8 cellular contexts compared by ENCODE assay signal in the genomic region with DNA sequence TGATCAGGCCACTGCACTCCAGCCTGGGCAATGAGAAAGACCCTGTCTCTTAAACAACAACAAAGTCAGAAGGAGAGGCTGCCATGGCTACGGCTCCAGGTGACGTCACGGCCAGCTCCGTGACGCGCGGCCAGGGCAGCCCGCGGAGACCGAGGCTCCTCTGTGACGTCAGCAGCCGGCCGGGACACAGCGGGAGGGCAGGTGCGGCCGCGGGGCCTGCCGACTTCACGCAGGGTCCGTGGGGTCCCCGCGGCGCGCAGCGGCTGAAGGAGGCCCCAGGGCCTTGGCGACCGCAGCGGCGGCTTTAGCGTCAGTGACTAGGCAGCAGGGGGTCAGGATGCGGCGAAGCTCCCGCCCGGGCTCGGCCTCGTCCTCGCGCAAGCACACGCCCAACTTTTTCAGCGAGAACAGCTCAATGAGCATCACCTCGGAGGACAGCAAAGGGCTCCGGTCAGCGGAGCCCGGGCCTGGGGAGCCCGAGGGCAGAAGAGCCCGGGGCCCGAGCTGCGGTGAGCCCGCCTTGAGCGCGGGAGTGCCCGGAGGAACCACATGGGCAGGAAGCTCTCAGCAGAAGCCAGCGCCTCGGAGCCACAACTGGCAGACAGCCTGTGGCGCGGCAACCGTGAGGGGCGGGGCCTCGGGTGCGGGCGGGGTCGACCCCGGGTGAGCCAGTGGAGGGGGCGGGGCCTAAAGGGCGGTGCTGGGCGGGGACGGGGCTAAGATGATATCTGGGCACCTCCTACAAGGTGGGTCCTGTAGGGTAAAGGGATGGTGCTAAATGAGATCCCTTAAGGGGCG. TPM values are rescaled to one million over a fixed set of nuclear protein-coding genes. Genes with fewer than 3 reads are reported as not detected.
DNase-seq lines count a peak whose midpoint lies in the region; ATAC-seq and TF ChIP-seq lines count a peak whose summit lies in the region.

A gene with protein sequence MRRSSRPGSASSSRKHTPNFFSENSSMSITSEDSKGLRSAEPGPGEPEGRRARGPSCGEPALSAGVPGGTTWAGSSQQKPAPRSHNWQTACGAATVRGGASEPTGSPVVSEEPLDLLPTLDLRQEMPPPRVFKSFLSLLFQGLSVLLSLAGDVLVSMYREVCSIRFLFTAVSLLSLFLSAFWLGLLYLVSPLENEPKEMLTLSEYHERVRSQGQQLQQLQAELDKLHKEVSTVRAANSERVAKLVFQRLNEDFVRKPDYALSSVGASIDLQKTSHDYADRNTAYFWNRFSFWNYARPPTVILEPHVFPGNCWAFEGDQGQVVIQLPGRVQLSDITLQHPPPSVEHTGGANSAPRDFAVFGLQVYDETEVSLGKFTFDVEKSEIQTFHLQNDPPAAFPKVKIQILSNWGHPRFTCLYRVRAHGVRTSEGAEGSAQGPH (plus strand): TSS at position 163 of the 798 bp plus-strand sequence. CDS start 175 bp downstream, at position 338.

- H3K4me1 ChIP-seq in RWPE2 (ENCODE audit: insufficient read depth, poor library complexity, severe bottlenecking) (peaks cover 7% of the 10 kb centered on the region), neuron (ENCODE audit: insufficient read depth, low read length) (peaks cover 12% of the 10 kb centered on the region), stomach smooth muscle (ENCODE audit: control insufficient read depth, insufficient read depth, low read length) (peaks cover 34% of the 10 kb centered on the region)

- H3K9me3 ChIP-seq in RWPE2 (ENCODE audit: severe bottlenecking) (no peaks in the 10 kb centered on the region), neuron (ENCODE audit: low read length) (no peaks in the 10 kb centered on the region), stomach smooth muscle (ENCODE audit: control insufficient read depth in 2 of 2, low read length in 2 of 2) (no peaks in the 10 kb centered on the region)

- DNase-seq in DMS53 treated with DMSO at 0.1 percent for 48 hours (lab: John Stamatoyannopoulos, UW; ENCODE audit: unreplicated experiment) (peak; percentile 98), LHCN-M2 (ENCODE audit: low read depth) (no peak), RWPE2 (ENCODE audit: low spot score) (peak; percentile 100), activated gamma-delta T cell (lab: John Stamatoyannopoulos, UW) (peak; percentile 100), fibroblast of villous mesenchyme (ENCODE audit: low read depth) (peak; percentile 99)

- H3K4me3 ChIP-seq in RWPE2 (ENCODE audit: severe bottlenecking) = peak within 1 kb of the TSS; percentile 38
- peak within 1 kb of the TSS; percentile 64 for H3K4me3 ChIP-seq in fibroblast of villous mesenchyme (ENCODE audit: low read depth, low read length)
- peak within 1 kb of the TSS; percentile 44 for H3K4me3 ChIP-seq in neuron (ENCODE audit: low read length)
- peak within 1 kb of the TSS; percentile 65 to 78 for H3K4me3 ChIP-seq in stomach smooth muscle (ENCODE audit: low read length in 2 of 2)

- ATAC-seq in GM21825 (IDR thresholded peaks at IDR 0.05; ENCODE audit: unreplicated experiment) = peak; percentile 67
- ATAC-seq in RWPE2 (ENCODE audit: low read depth) = peak; percentile 70

- TF ChIP-seq CTCF in RWPE2 (IDR thresholded peaks at IDR 0.05; ENCODE audit: poor library complexity, severe bottlenecking) = no peak
- no peak for TF ChIP-seq CTCF in fibroblast of villous mesenchyme (IDR thresholded peaks at IDR 0.05; ENCODE audit: insufficient read depth, low read depth, low read length)

- H3K9ac ChIP-seq in stomach smooth muscle (ENCODE audit: low read length in 2 of 2) = peak within 1 kb of the TSS; percentile 78 to 87

- no peaks in the 10 kb centered on the region for H3K27me3 ChIP-seq in RWPE2 (ENCODE audit: insufficient read depth, poor library complexity, severe bottlenecking)
- H3K27me3 ChIP-seq in neuron (ENCODE audit: insufficient read depth, low read length) = no peaks in the 10 kb centered on the region
- H3K27me3 ChIP-seq in stomach smooth muscle (ENCODE audit: control insufficient read depth in 1 of 2, insufficient read depth in 2 of 2, low read length in 2 of 2) = no peaks in the 10 kb centered on the region

- peak within 1 kb of the TSS; percentile 96 for H2AFZ ChIP-seq in neuron (ENCODE audit: low read depth, low read length)

- H3K27ac ChIP-seq in RWPE2 (ENCODE audit: poor library complexity, severe bottlenecking) (peak within 1 kb of the TSS; percentile 69), stomach smooth muscle (ENCODE audit: low read length) (peak within 1 kb of the TSS; percentile 90)

- H3K36me3 ChIP-seq in RWPE2 (ENCODE audit: low read depth) (no peaks in the 10 kb centered on the region), neuron (ENCODE audit: insufficient read depth, low read length) (no peaks in the 10 kb centered on the region), stomach smooth muscle (ENCODE audit: control insufficient read depth in 2 of 2, insufficient read depth in 2 of 2, low read length in 2 of 2) (no peaks in the 10 kb centered on the region)

RNA-seq across cellular contexts. Expression of the gene that starts here (rescaled TPM):
- total RNA-seq in LHCN-M2 (2014; rRNA removed) = 12.6 and 13.7 TPM in 2 replicates
- polyA plus RNA-seq in LHCN-M2 (2012) = 12.2 TPM
- 5.6 and 8.1 TPM in 2 replicates for total RNA-seq in fibroblast of villous mesenchyme
